Comparison of ENCODE assay signal across 8 cellular contexts in genomic region chr9:34636791-34637355, GRCh38. TPM values are rescaled to one million over a fixed set of nuclear protein-coding genes. Genes with fewer than 3 reads are reported as not detected.
DNase-seq lines count a peak whose midpoint lies in the region; ATAC-seq, FAIRE-seq and TF ChIP-seq lines count a peak whose summit lies in the region.

No MANE protein-coding gene starts in this region.

- peaks cover 5% of the 10 kb centered on the region; the same call in 1 of the 2 replicates for H3K4me1 ChIP-seq in PC-3 (ENCODE audit: insufficient read depth, low read length)
- peaks cover 21 to 31% of the 10 kb centered on the region in 2 donors for H3K4me1 ChIP-seq in duodenal mucosa (ENCODE audit: control insufficient read depth in 1 of 2, insufficient read depth in 2 of 2, low read length in 2 of 2)
- H3K4me1 ChIP-seq in naive thymus-derived CD4-positive, alpha-beta T cell (ENCODE audit: control insufficient read depth in 2 of 2, insufficient read depth in 2 of 2, low read length in 2 of 2), result peaks cover 21 to 22% of the 10 kb centered on the region in 2 donors

- H3K9me3 Mint-ChIP-seq in naive thymus-derived CD4-positive, alpha-beta T cell, result peaks cover 0 to 1% (median 0%) of the 10 kb centered on the region in 11 donors

- peak overlapping the region; percentile 77 to 97 (median 88) for H3K27ac Mint-ChIP-seq in naive thymus-derived CD4-positive, alpha-beta T cell

- FAIRE-seq in D721Med (lab: Jason Lieb, UNC), result no peak

- H2AFZ ChIP-seq in PC-3 (ENCODE audit: low read length), result peak overlapping the region; percentile 89

- no peak overlapping the region for H3K27ac ChIP-seq in PC-3 (ENCODE audit: low read length)
- H3K27ac ChIP-seq in duodenal mucosa (ENCODE audit: low read depth, low read length), result peak overlapping the region; percentile 72
- H3K27ac ChIP-seq in naive thymus-derived CD4-positive, alpha-beta T cell (ENCODE audit: low read depth, low read length), result peak overlapping the region; percentile 70

- H3K4me3 Mint-ChIP-seq in naive thymus-derived CD4-positive, alpha-beta T cell, result peak overlapping the region; percentile 88 to 93 (median 90)

- CTCF ChIA-PET in PC-3 (lab: Charles Lee), result interaction anchor here (1.4 kb wide), 1 partner anchor 10 kb away, joined by 3 read pairs; no protein-coding TSS in a partner anchor
- CTCF ChIA-PET in naive thymus-derived CD4-positive, alpha-beta T cell (lab: Charles Lee), result interaction anchor here (0.5 to 8.0 kb wide), 6 partner anchors 10 to 386 kb away, joined by 4 to 98 read pairs (median 13); partner anchors contain the start of genes GALT and RPP25L

- H3K27me3 ChIP-seq in PC-3 (ENCODE audit: low read length), result no peaks in the 10 kb centered on the region
- no peaks in the 10 kb centered on the region for H3K27me3 ChIP-seq in duodenal mucosa (ENCODE audit: control insufficient read depth in 1 of 2, insufficient read depth in 2 of 2, low read length in 2 of 2)
- no peaks in the 10 kb centered on the region for H3K27me3 ChIP-seq in naive thymus-derived CD4-positive, alpha-beta T cell (ENCODE audit: control insufficient read depth in 2 of 2, insufficient read depth in 2 of 2, low read length in 2 of 2)

- no peaks in the 10 kb centered on the region for H3K9me2 ChIP-seq in PC-3 (replicated peaks; ENCODE audit: low read length)

- H3K36me3 ChIP-seq in PC-3 (ENCODE audit: low read depth, low read length), result no peaks in the 10 kb centered on the region
- peaks cover 4 to 15% of the 10 kb centered on the region in 2 donors for H3K36me3 ChIP-seq in duodenal mucosa (ENCODE audit: control insufficient read depth in 1 of 2, insufficient read depth in 2 of 2, low read length in 2 of 2)
- H3K36me3 ChIP-seq in naive thymus-derived CD4-positive, alpha-beta T cell (ENCODE audit: control insufficient read depth in 2 of 3, insufficient read depth in 3 of 3, low read length in 3 of 3), result peaks cover 0 to 13% (median 0%) of the 10 kb centered on the region in 3 experiments

- peaks cover 26 to 47% (median 37%) of the 10 kb centered on the region in 7 donors for H3K4me1 Mint-ChIP-seq in naive thymus-derived CD4-positive, alpha-beta T cell

- H3K9ac ChIP-seq in PC-3 (ENCODE audit: low read length) (peak overlapping the region; percentile 92), duodenal mucosa (ENCODE audit: low read depth in 1 of 2, low read length in 2 of 2) (peak overlapping the region; percentile 89 to 94)

- H3K4me2 ChIP-seq in PC-3 (ENCODE audit: low read length), result peak overlapping the region; percentile 93

- H3K9me3 ChIP-seq in PC-3 (ENCODE audit: low read length), result no peaks in the 10 kb centered on the region
- H3K9me3 ChIP-seq in duodenal mucosa (ENCODE audit: control insufficient read depth in 1 of 2, low read length in 2 of 2), result no peaks in the 10 kb centered on the region
- no peaks in the 10 kb centered on the region for H3K9me3 ChIP-seq in naive thymus-derived CD4-positive, alpha-beta T cell (ENCODE audit: control insufficient read depth in 2 of 3, low read length in 3 of 3)

- H3F3A ChIP-seq in PC-3 (ENCODE audit: low read length, unreplicated experiment), result no peaks in the 10 kb centered on the region

- 0 out of 2 replicates have a peak, but pooled peaks cover 4% of the 10 kb centered on the region for H4K20me1 ChIP-seq in PC-3 (ENCODE audit: low read length)

- TF ChIP-seq CTCF in PC-3 (conservative IDR thresholded peaks at IDR 0.05; ENCODE audit: low read depth, low read length) (no peak), D721Med (IDR thresholded peaks at IDR 0.05; ENCODE audit: insufficient read depth, missing control alignments) (no peak)

- no TSS peak for BruUV-seq in PC-3 (replicated peaks; lab: Mats Ljungman, UMichigan)

- POLR2A ChIA-PET in PC-3 (lab: Charles Lee; ENCODE audit: unreplicated experiment), result no interaction called here
- POLR2A ChIA-PET in naive thymus-derived CD4-positive, alpha-beta T cell (lab: Charles Lee), result interaction anchor here (0.6 to 7.0 kb wide), 15 partner anchors 7 to 420 kb away, joined by 3 to 99 read pairs (median 6); partner anchors contain the start of genes ARID3C, CCL27, DCTN3 and GALT

- peak; percentile 10 for ATAC-seq in PC-3
- ATAC-seq in naive thymus-derived CD4-positive, alpha-beta T cell, result no peak
- no peak for ATAC-seq in GM18520 (IDR thresholded peaks at IDR 0.05; ENCODE audit: unreplicated experiment)

- H3K4me3 ChIP-seq in PC-3 (ENCODE audit: low read length), result peak overlapping the region; percentile 76
- H3K4me3 ChIP-seq in duodenal mucosa (ENCODE audit: low read depth in 1 of 2, low read length in 2 of 2), result peak overlapping the region; percentile 76 to 90
- H3K4me3 ChIP-seq in naive thymus-derived CD4-positive, alpha-beta T cell (ENCODE audit: low read length), result peak overlapping the region; percentile 94

- peaks cover 25% of the 10 kb centered on the region for H3K79me2 ChIP-seq in PC-3 (ENCODE audit: low read length)

- H3K36me3 Mint-ChIP-seq in naive thymus-derived CD4-positive, alpha-beta T cell, result peaks cover 0 to 5% (median 3%) of the 10 kb centered on the region in 5 donors

- intact Hi-C loops in PC-3 (cut with micrococcal nuclease), result no loop called here
- intact Hi-C loops in naive thymus-derived CD4-positive, alpha-beta T cell (cut with micrococcal nuclease), result loop anchor here (1.0 to 10.0 kb wide), 10 partner anchors 9 to 968 kb away; partner anchors contain the start of genes DNAI1 (in 2 of the 2), DNAJB5 (in 2 of the 2), FAM219A (in 2 of the 2) and DCTN3 (in 1 of the 2)

- H3K27me3 Mint-ChIP-seq in naive thymus-derived CD4-positive, alpha-beta T cell, result no peaks in the 10 kb centered on the region

- peak; percentile 68 for DNase-seq in activated CD8-positive, alpha-beta memory T cell treated with anti-CD3 and anti-CD28 coated beads, Interleukin-2, amount 50 U/mL, for 48 hours
- DNase-seq in activated CD8-positive, alpha-beta memory T cell treated with anti-CD3 and anti-CD28 coated beads, Interleukin-2, amount 50 U/mL, for 4 hours, result no peak
- no peak for DNase-seq in PC-3
- DNase-seq in naive thymus-derived CD4-positive, alpha-beta T cell, result peak in 4 of 9 donors; percentile 20 to 42 (median 26)
- no peak for DNase-seq in D721Med (ENCODE audit: insufficient read length, low spot score)
- DNase-seq in cortex of kidney (lab: John Stamatoyannopoulos, UW), result no peak

RNA-seq across cellular contexts. Expression of gene SIGMAR1, which starts 0.7 kb away (rescaled TPM):
- 96.7 and 97.8 TPM in 2 replicates for total RNA-seq in PC-3 (2014; rRNA removed)
- total RNA-seq in naive thymus-derived CD4-positive, alpha-beta T cell, result 10 to 100 TPM; 20.7 to 63.8 (median 46.0) TPM
- 100 to 1,000 TPM in 1 of 2 donors, 10 to 100 TPM in 1; 93.5 to 102 TPM for polyA plus RNA-seq in naive thymus-derived CD4-positive, alpha-beta T cell

RNA-seq across cellular contexts. Expression of gene ARID3C, which starts 8.0 kb away (rescaled TPM):
- 0.23 TPM in 1 of 2 replicates, not detected in the other for total RNA-seq in PC-3 (2014; rRNA removed)
- total RNA-seq in naive thymus-derived CD4-positive, alpha-beta T cell, result under 1 TPM in 2 of 5 experiments, not detected in 3; 0.27 to 0.36 TPM
- not detected for polyA plus RNA-seq in naive thymus-derived CD4-positive, alpha-beta T cell

RNA-seq across cellular contexts. Expression of gene GALT, which starts 9.6 kb away (rescaled TPM):
- 7.6 and 9.8 TPM in 2 replicates for total RNA-seq in PC-3 (2014; rRNA removed)
- total RNA-seq in naive thymus-derived CD4-positive, alpha-beta T cell, result 100 to 1,000 TPM; 126 to 217 (median 162) TPM
- polyA plus RNA-seq in naive thymus-derived CD4-positive, alpha-beta T cell, result 10 to 100 TPM; 57.6 to 59.1 TPM

RNA-seq across cellular contexts. Expression of gene IL11RA, which starts 15.1 kb away (rescaled TPM):
- 8.3 and 8.7 TPM in 2 replicates for total RNA-seq in PC-3 (2014; rRNA removed)
- 100 to 1,000 TPM in 4 of 5 experiments, 10 to 100 TPM in 1; 81.7 to 185 (median 144) TPM for total RNA-seq in naive thymus-derived CD4-positive, alpha-beta T cell
- 1 to 10 TPM; 8.5 to 8.6 TPM for polyA plus RNA-seq in naive thymus-derived CD4-positive, alpha-beta T cell

RNA-seq across cellular contexts. Expression of gene DCTN3, which starts 16.6 kb away (rescaled TPM):
- total RNA-seq in PC-3 (2014; rRNA removed), result 102 and 105 TPM in 2 replicates
- 100 to 1,000 TPM in 1 of 5 experiments, 10 to 100 TPM in 4; 55.6 to 110 (median 73.0) TPM for total RNA-seq in naive thymus-derived CD4-positive, alpha-beta T cell
- 100 to 1,000 TPM; 125 to 129 TPM for polyA plus RNA-seq in naive thymus-derived CD4-positive, alpha-beta T cell

Comparison
In these comparisons a context has a peak if more than half of its experiments do, and no peak if none do; other contexts are left out.
1. RNA of gene GALT, which starts 9.6 kb away (total RNA-seq): 126 to 217 TPM in naive thymus-derived CD4-positive, alpha-beta T cell; 7.6 to 9.8 TPM in PC-3; every median in the first group is over 10 times any median in the second.
2. Peak in every context shown above with its lines, with median percentiles within 50 percentile points of each other: H3K4me3 ChIP-seq.